15 cellular contexts compared by ENCODE assay signal in genomic region chr15:98723195-98723594, GRCh38.
"Had no signal": no experiment of that assay in that cellular context is flagged by ENCODE, and none has a peak within 500 bp of the region (broad histone marks: within the 10 kb centered on the region; RNA-seq: fewer than 3 reads in every experiment).

No MANE protein-coding gene starts in this region.

- H3K4me3 Mint-ChIP-seq: activated naive CD4-positive, alpha-beta T cell treated with anti-CD3 and anti-CD28 coated beads for 36 hours; activated T-helper 17 cell treated with anti-CD3 and anti-CD28 coated beads, Interleukin-2, amount 50 U/mL, for 72 hours had no signal

- H3K27ac Mint-ChIP-seq: activated naive CD4-positive, alpha-beta T cell treated with anti-CD3 and anti-CD28 coated beads for 36 hours; activated T-helper 17 cell treated with anti-CD3 and anti-CD28 coated beads, Interleukin-2, amount 50 U/mL, for 72 hours had no signal

- H3K9me3 Mint-ChIP-seq: activated naive CD4-positive, alpha-beta T cell treated with anti-CD3 and anti-CD28 coated beads for 36 hours; activated T-helper 17 cell treated with anti-CD3 and anti-CD28 coated beads, Interleukin-2, amount 50 U/mL, for 72 hours; naive thymus-derived CD8-positive, alpha-beta T cell had no signal

- H3K27me3 Mint-ChIP-seq: activated T-helper 17 cell treated with anti-CD3 and anti-CD28 coated beads, Interleukin-2, amount 50 U/mL, for 72 hours; naive thymus-derived CD8-positive, alpha-beta T cell had no signal

- H3K27me3 ChIP-seq: suprapubic skin, upper lobe of right lung had no signal

- ATAC-seq: activated CD4-positive, CD25-positive, alpha-beta regulatory T cell treated with anti-CD3 and anti-CD28 coated beads, Interleukin-2, amount 50 U/mL, for 24 hours; activated T-helper 17 cell treated with anti-CD3 and anti-CD28 coated beads, Interleukin-2, amount 50 U/mL, for 72 hours; esophagus mucosa; left lobe of liver; naive thymus-derived CD8-positive, alpha-beta T cell; stimulated activated naive CD8-positive, alpha-beta T cell treated with anti-CD3 and anti-CD28 coated beads, Interleukin-15, Interleukin-2, amounts not matched to agents 100 U/mL and 50 U/mL, for 24 hours; upper lobe of right lung had no signal

- H3K36me3 ChIP-seq: suprapubic skin, upper lobe of right lung had no signal

- H3K4me3 ChIP-seq: mucosa of descending colon, suprapubic skin, upper lobe of right lung had no signal

- FAIRE-seq: colon, endometrium, keratinocyte, small intestine had no signal

- DNase-seq: activated naive CD4-positive, alpha-beta T cell treated with anti-CD3 and anti-CD28 coated beads for 36 hours; hippocampal formation; mucosa of descending colon; naive thymus-derived CD8-positive, alpha-beta T cell; stimulated activated naive CD8-positive, alpha-beta T cell treated with anti-CD3 and anti-CD28 coated beads, Interleukin-15, Interleukin-2, amounts not matched to agents 100 U/mL and 50 U/mL, for 24 hours; upper lobe of right lung had no signal

- H3K9me3 ChIP-seq: mucosa of descending colon, suprapubic skin, upper lobe of right lung had no signal

- H3K27ac ChIP-seq: suprapubic skin, upper lobe of right lung had no signal
